28 cellular contexts compared by ENCODE assay signal in the genomic region with DNA sequence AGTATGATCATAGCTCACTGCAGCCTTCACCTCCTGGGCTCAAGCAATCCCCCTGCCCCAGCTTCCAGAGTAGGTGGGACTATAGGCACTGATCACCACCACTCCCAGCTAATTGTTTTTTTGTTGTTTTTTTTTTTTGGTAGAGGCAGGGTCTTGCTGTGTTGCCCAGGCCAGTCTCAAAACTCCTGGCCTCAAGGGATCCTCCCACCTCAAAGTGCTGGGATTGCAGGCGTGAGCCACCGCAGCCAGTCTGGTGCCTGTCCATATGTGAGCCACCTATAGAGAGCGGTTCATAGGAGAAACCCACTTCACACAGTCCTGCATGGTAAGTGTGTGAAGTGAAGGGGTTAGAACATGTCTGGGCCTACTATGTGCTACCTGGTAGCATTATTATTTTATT.
"Had no signal": no experiment of that assay in that cellular context is flagged by ENCODE, and none has a peak within 500 bp of the region (broad histone marks: within the 10 kb centered on the region; RNA-seq: fewer than 3 reads in every experiment).

No MANE protein-coding gene starts in this region.

- H3K27ac ChIP-seq: brain microvascular endothelial cell, coronary artery, dorsolateral prefrontal cortex, esophagus muscularis mucosa, foreskin keratinocyte, gastrocnemius medialis, WERI-Rb-1 had no signal

- ATAC-seq: activated CD8-positive, alpha-beta T cell treated with anti-CD3 and anti-CD28 coated beads for 36 hours; activated T-cell treated with anti-CD3 and anti-CD28 coated beads, Interleukin-2, amount 50 U/mL, for 4 hours; activated T-helper 17 cell treated with anti-CD3 and anti-CD28 coated beads, Interleukin-2, amount 50 U/mL, for 72 hours; foreskin keratinocyte; gastrocnemius medialis; T-helper 17 cell had no signal

- H3K9me3 ChIP-seq: esophagus muscularis mucosa, gastrocnemius medialis had no signal

- H3K27me3 ChIP-seq: brain microvascular endothelial cell, dorsolateral prefrontal cortex, esophagus muscularis mucosa, foreskin keratinocyte, gastrocnemius medialis had no signal

- H3K4me3 ChIP-seq: coronary artery, dorsolateral prefrontal cortex, esophagus muscularis mucosa, gastrocnemius medialis had no signal

- DNase-seq: activated CD4-positive, alpha-beta T cell treated with anti-CD3 and anti-CD28 coated beads for 36 hours; activated CD4-positive, alpha-beta T cell treated with anti-CD3 and anti-CD28 coated beads, Interleukin-2, amount 10 ng/mL, durations not matched to agents 24 days and 14 days; activated CD4-positive, alpha-beta T cell treated with anti-CD3 and anti-CD28 coated beads, Interleukin-2, amount 50 U/mL, for 48 hours; activated CD4-positive, CD25-positive, alpha-beta regulatory T cell; activated CD4-positive, CD25-positive, alpha-beta regulatory T cell treated with anti-CD3 and anti-CD28 coated beads, Interleukin-2, amount 50 U/mL, for 72 hours; activated CD8-positive, alpha-beta memory T cell treated with anti-CD3 and anti-CD28 coated beads for 24 hours; activated CD8-positive, alpha-beta T cell treated with anti-CD3 and anti-CD28 coated beads for 36 hours; activated effector memory CD4-positive, alpha-beta T cell treated with Interleukin-2 at 50 U/mL for 16 hours; activated gamma-delta T cell treated with Interleukin-2 at 50 U/mL for 16 hours; activated naive CD4-positive, alpha-beta T cell treated with anti-CD3 and anti-CD28 coated beads, Interleukin-2, amount 50 U/mL, for 16 hours; activated naive CD4-positive, alpha-beta T cell treated with Interleukin-2 at 50 U/mL for 16 hours; activated T-cell treated with anti-CD3 and anti-CD28 coated beads, Interleukin-2, amount 50 U/mL, for 4 hours; amniotic stem cell; anterior cingulate cortex; brain microvascular endothelial cell; dorsolateral prefrontal cortex; effector memory CD4-positive, alpha-beta T cell; erythroblast; foreskin keratinocyte; gastrocnemius medialis; glutamatergic neuron; T-helper 1 cell; T-helper 17 cell; T1000; WERI-Rb-1 had no signal

- H3K4me1 ChIP-seq: foreskin keratinocyte, gastrocnemius medialis had no signal
